ENCODE assay signal across 14 cellular contexts in genomic region chr3:125589743-125590142, GRCh38. TPM values are rescaled to one million over a fixed set of nuclear protein-coding genes. Genes with fewer than 3 reads are reported as not detected.
DNase-seq lines count a peak whose midpoint lies in the region; ATAC-seq and TF ChIP-seq lines count a peak whose summit lies in the region.
"Had no signal": no experiment of that assay in that cellular context is flagged by ENCODE, and none has a peak within 500 bp of the region (broad histone marks: within the 10 kb centered on the region; RNA-seq: fewer than 3 reads in every experiment).

No MANE protein-coding gene starts in this region.

- H3K27ac ChIP-seq in OCI-LY1 (ENCODE audit: low read depth, low read length, poor library complexity, severe bottlenecking) (peak overlapping the region; percentile 94), neutrophil (peak overlapping the region; percentile 26), colonic mucosa (no peak overlapping the region)
- H3K27ac ChIP-seq: GM23248, suprapubic skin had no signal

- H3K79me2 ChIP-seq in OCI-LY1 (ENCODE audit: insufficient read depth, low read length): peaks cover 70% of the 10 kb centered on the region

- intact Hi-C loops in colonic mucosa (cut with DNase I): loop anchor here (10.0 kb wide), 3 partner anchors 145 to 595 kb away; no protein-coding TSS in a partner anchor
- intact Hi-C loops in cardiac septum (cut with DNase I): loop anchor here (10.0 kb wide), 1 partner anchor 665 kb away; no protein-coding TSS in a partner anchor

- H3K36me3 ChIP-seq in OCI-LY1 (ENCODE audit: insufficient read depth, low read length): peaks cover 16% of the 10 kb centered on the region
- peaks cover 13% of the 10 kb centered on the region for H3K36me3 ChIP-seq in neutrophil
- H3K36me3 ChIP-seq in colonic mucosa: no peaks in the 10 kb centered on the region
- H3K36me3 ChIP-seq: suprapubic skin had no signal

- no peaks in the 10 kb centered on the region for H3K9me2 ChIP-seq in OCI-LY1 (ENCODE audit: low read depth, low read length)

- H3K9ac ChIP-seq in OCI-LY1 (ENCODE audit: low read length): peak overlapping the region; percentile 58
- H3K9ac ChIP-seq in colonic mucosa (ENCODE audit: low read depth in 2 of 2, low read length in 2 of 2): no peak overlapping the region
- H3K9ac ChIP-seq: GM23248 had no signal

- in situ Hi-C loops in GM13976 (cut with MboI; ENCODE audit: low sequenced_read_pairs, unreplicated experiment): loop anchor here (25.0 kb wide), 1 partner anchor 827 kb away; no protein-coding TSS in a partner anchor

- H3F3A ChIP-seq in OCI-LY1 (ENCODE audit: insufficient read depth, low read length): no peaks in the 10 kb centered on the region

- TF ChIP-seq CTCF in GM13976 (IDR thresholded peaks at IDR 0.05; ENCODE audit: borderline replicate concordance, control extremely low read depth, extremely low read depth, insufficient read depth, missing control alignments) (no peak), OCI-LY1 (IDR thresholded peaks at IDR 0.05; ENCODE audit: low read length) (no peak), neutrophil (IDR thresholded peaks at IDR 0.05) (no peak), colonic mucosa (IDR thresholded peaks at IDR 0.05) (no peak)

- H3K4me2 ChIP-seq in OCI-LY1 (ENCODE audit: low read length): peak overlapping the region; percentile 95

- H3K27me3 ChIP-seq in OCI-LY1 (ENCODE audit: insufficient read depth, low read length) (no peaks in the 10 kb centered on the region), neutrophil (no peaks in the 10 kb centered on the region), colonic mucosa (no peaks in the 10 kb centered on the region)
- H3K27me3 ChIP-seq: suprapubic skin had no signal

- H3K9me3 ChIP-seq in OCI-LY1 (ENCODE audit: low read length) (no peaks in the 10 kb centered on the region), neutrophil (no peaks in the 10 kb centered on the region), colonic mucosa (no peaks in the 10 kb centered on the region)
- H3K9me3 ChIP-seq: suprapubic skin had no signal

- H3K4me3 ChIP-seq in OCI-LY1 (ENCODE audit: low read depth, low read length, poor library complexity, severe bottlenecking) (peak overlapping the region; percentile 96), neutrophil (ENCODE audit: low read depth in 1 of 2, low read length in 1 of 2) (no peak overlapping the region), colonic mucosa (no peak overlapping the region)
- H3K4me3 ChIP-seq: GM23248, suprapubic skin had no signal

- H2AFZ ChIP-seq in OCI-LY1 (ENCODE audit: low read length): no peak overlapping the region
- H2AFZ ChIP-seq: GM23248 had no signal

- no peaks in the 10 kb centered on the region for H4K20me1 ChIP-seq in OCI-LY1 (ENCODE audit: insufficient read depth, low read length)

- peak; percentile 47 for ATAC-seq in HG03159 (IDR thresholded peaks at IDR 0.05; ENCODE audit: unreplicated experiment)
- ATAC-seq: activated CD4-positive, CD25-positive, alpha-beta regulatory T cell treated with anti-CD3 and anti-CD28 coated beads, Interleukin-2, amount 50 U/mL, for 24 hours had no signal

- H3K4me1 ChIP-seq in OCI-LY1 (ENCODE audit: insufficient read depth, low read length, severe bottlenecking): peaks cover 63% of the 10 kb centered on the region
- peaks cover 43 to 46% of the 10 kb centered on the region in 2 experiments for H3K4me1 ChIP-seq in neutrophil (ENCODE audit: control insufficient read depth in 1 of 2, insufficient read depth in 1 of 2, low read depth in 1 of 2, low read length in 1 of 2)
- no peaks in the 10 kb centered on the region for H3K4me1 ChIP-seq in colonic mucosa

- DNase-seq in GM13976 (ENCODE audit: low spot score) (peak; percentile 23), colonic mucosa (no peak), cardiac septum (ENCODE audit: low spot score) (no peak), GDM1 (lab: John Stamatoyannopoulos, UW) (no peak), nucleus accumbens (lab: John Stamatoyannopoulos, UW) (no peak)
- DNase-seq: activated T-cell treated with anti-CD3 and anti-CD28 coated beads for 4 hours; CD4-positive, alpha-beta T cell; GM23248; mesenchymal stem cell had no signal

RNA-seq across cellular contexts. Expression of gene OSBPL11, which starts 5.6 kb away (rescaled TPM):
- 10 to 100 TPM in 1 of 2 donors, 1 to 10 TPM in 1; 9.9 to 21.2 TPM for total RNA-seq in colonic mucosa
- total RNA-seq in cardiac septum: 9.6 TPM
